Comparison of ENCODE assay signal across 18 cellular contexts in genomic region chr19:45825263-45825605, GRCh38. TPM values are rescaled to one million over a fixed set of nuclear protein-coding genes. Genes with fewer than 3 reads are reported as not detected.
A peak's percentile ranks its signal among the peaks of the same experiment; 100 is the strongest.
DNase-seq lines count a peak whose midpoint lies in the region; ATAC-seq and TF ChIP-seq lines count a peak whose summit lies in the region.
"Had no signal": no experiment of that assay in that cellular context is flagged by ENCODE, and none has a peak within 500 bp of the region (broad histone marks: within the 10 kb centered on the region; RNA-seq: fewer than 3 reads in every experiment).

No MANE protein-coding gene starts in this region.

- H3K9me3 ChIP-seq in cardiac muscle cell (ENCODE audit: low read depth) (no peaks in the 10 kb centered on the region), hepatocyte (ENCODE audit: low read depth) (no peaks in the 10 kb centered on the region)
- H3K9me3 ChIP-seq: A549 had no signal

- TF ChIP-seq CTCF in cardiac muscle cell (IDR thresholded peaks at IDR 0.05; ENCODE audit: low read depth, low read length) = no peak
- no peak for TF ChIP-seq CTCF in VCaP (conservative IDR thresholded peaks at IDR 0.05)
- no peak for TF ChIP-seq CTCF in hepatocyte (IDR thresholded peaks at IDR 0.05; ENCODE audit: poor library complexity)

- no peak overlapping the region for H3K4me2 ChIP-seq in hepatocyte
- H3K4me2 ChIP-seq: A549, GM23338 had no signal

- H3K27ac ChIP-seq in cardiac muscle cell = peak overlapping the region; percentile 24
- peak overlapping the region; percentile 63 for H3K27ac ChIP-seq in VCaP
- H3K27ac ChIP-seq in hepatocyte = no peak overlapping the region
- H3K27ac ChIP-seq: A549, C4-2B had no signal

- H3K4me1 ChIP-seq in cardiac muscle cell (ENCODE audit: low read depth) = no peaks in the 10 kb centered on the region
- H3K4me1 ChIP-seq in hepatocyte (ENCODE audit: insufficient read depth) = no peaks in the 10 kb centered on the region
- H3K4me1 ChIP-seq: A549 had no signal

- peaks cover 38% of the 10 kb centered on the region for H3K36me3 ChIP-seq in cardiac muscle cell
- no peaks in the 10 kb centered on the region for H3K36me3 ChIP-seq in hepatocyte (replicated peaks; ENCODE audit: insufficient read depth, low read depth)

- no peaks in the 10 kb centered on the region for H3K9me2 ChIP-seq in hepatocyte (replicated peaks; ENCODE audit: insufficient read depth)

- H3K79me2 ChIP-seq in hepatocyte = no peaks in the 10 kb centered on the region

- H4K20me1 ChIP-seq in hepatocyte (ENCODE audit: insufficient read depth, poor library complexity, severe bottlenecking) = no peaks in the 10 kb centered on the region

- H3K4me3 ChIP-seq in cardiac muscle cell (no peak overlapping the region), hepatocyte (no peak overlapping the region)
- H3K4me3 ChIP-seq: A549, GM23338 had no signal

- no peak for ATAC-seq in GM21786 (IDR thresholded peaks at IDR 0.05; ENCODE audit: unreplicated experiment)
- ATAC-seq: A549, GM23338, HCT116 had no signal

- intact Hi-C loops in cardiac septum (cut with DNase I) = no loop called here

- no peak overlapping the region for H2AFZ ChIP-seq in hepatocyte
- H2AFZ ChIP-seq: GM23338 had no signal

- H3K27me3 ChIP-seq in cardiac muscle cell (no peaks in the 10 kb centered on the region), hepatocyte (no peaks in the 10 kb centered on the region)

- no peak for DNase-seq in cardiac muscle cell (ENCODE audit: low read depth in 1 of 2, low spot score in 1 of 2)
- no peak for DNase-seq in cardiac septum (ENCODE audit: low spot score)
- DNase-seq in islet precursor cell = peak; percentile 36
- no peak for DNase-seq in NCI-H69 (lab: John Stamatoyannopoulos, UW)
- no peak for DNase-seq in hepatocyte (ENCODE audit: low spot score)
- DNase-seq: AML-193; CD4-positive, alpha-beta memory T cell; DMS153; DND-41; EL had no signal

- 100% methylated on average over 8 of the region's 8 CpGs for WGBS in hepatocyte (ENCODE audit: low lambda C conversion rate, missing lambda C conversion rate)

RNA-seq across cellular contexts. Expression of gene RSPH6A, which starts 10.1 kb away (rescaled TPM):
- total RNA-seq in cardiac muscle cell (0.07 and 0.27 TPM in 2 replicates), cardiac septum (0.16 TPM), hepatocyte (0.12 TPM in 1 of 2 replicates, not detected in the other)
- polyA plus RNA-seq in cardiac muscle cell (0.45 TPM in 1 of 2 replicates, not detected in the other), hepatocyte (not detected in 2 replicates)
- total RNA-seq: G401 had no signal
- polyA plus RNA-seq: A549; BJ; CD4-positive, alpha-beta memory T cell had no signal

RNA-seq across cellular contexts. Expression of gene DMWD, which starts 32.6 kb away (rescaled TPM):
- total RNA-seq in cardiac muscle cell (65.1 and 112 TPM in 2 replicates), cardiac septum (120 TPM), hepatocyte (18.3 and 23.7 TPM in 2 replicates)
- polyA plus RNA-seq in cardiac muscle cell (138 and 163 TPM in 2 replicates), hepatocyte (70.1 and 95.8 TPM in 2 replicates)

RNA-seq across cellular contexts. Expression of gene SYMPK, which starts 37.7 kb away (rescaled TPM):
- total RNA-seq in cardiac muscle cell = 43.2 and 78.7 TPM in 2 replicates
- 66.6 and 76.4 TPM in 2 replicates for polyA plus RNA-seq in cardiac muscle cell
- total RNA-seq in cardiac septum = 33.6 TPM
- total RNA-seq in hepatocyte = 33.8 and 41.6 TPM in 2 replicates
- 33.4 and 39.0 TPM in 2 replicates for polyA plus RNA-seq in hepatocyte

RNA-seq across cellular contexts. Expression of gene FOXA3, which starts 38.9 kb away (rescaled TPM):
- total RNA-seq in cardiac muscle cell (0.49 and 1.6 TPM in 2 replicates), cardiac septum (not detected), hepatocyte (14.5 and 14.6 TPM in 2 replicates)
- polyA plus RNA-seq in cardiac muscle cell (1.3 and 1.9 TPM in 2 replicates), hepatocyte (16.7 and 18.6 TPM in 2 replicates)
- total RNA-seq: CD4-positive, alpha-beta memory T cell had no signal
- polyA plus RNA-seq: BJ; CD4-positive, alpha-beta memory T cell had no signal

RNA-seq across cellular contexts. Expression of gene DMPK, which starts 42.9 kb away (rescaled TPM):
- total RNA-seq in cardiac muscle cell (92.7 and 142 TPM in 2 replicates), cardiac septum (441 TPM), hepatocyte (25.2 and 71.4 TPM in 2 replicates)
- polyA plus RNA-seq in cardiac muscle cell (94.9 and 98.7 TPM in 2 replicates), hepatocyte (46.0 and 60.7 TPM in 2 replicates)
